ENCODE assay signal across 8 cellular contexts in the genomic region with DNA sequence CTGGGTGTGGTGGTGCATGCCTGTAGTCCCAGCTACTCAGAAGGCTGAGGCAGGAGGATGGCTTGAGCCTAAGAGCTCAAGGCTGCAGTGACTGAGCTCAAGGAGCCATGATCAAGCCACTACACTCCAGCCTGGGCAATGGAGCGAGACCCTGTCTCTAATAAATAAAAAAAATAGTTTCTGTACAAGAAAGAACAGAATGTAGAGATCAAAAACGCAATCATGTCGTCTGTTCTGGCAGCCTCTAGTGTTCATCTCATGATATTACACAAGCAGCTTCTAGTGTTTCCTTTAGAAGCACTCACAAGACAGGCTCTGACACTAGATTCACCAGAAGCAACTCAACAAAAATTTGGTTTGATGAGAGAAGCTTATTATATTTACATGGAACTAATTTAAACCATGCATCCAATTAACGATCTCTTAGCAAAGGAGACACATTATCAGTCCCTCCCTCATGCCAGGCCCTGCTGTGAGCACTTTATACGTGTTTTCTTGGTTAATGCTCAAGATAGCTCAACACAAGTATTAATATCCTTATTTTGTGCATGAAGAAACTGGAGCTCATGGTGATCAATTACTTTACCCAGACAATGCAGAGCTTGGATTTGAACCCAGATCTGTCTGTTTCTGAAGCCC. TPM values are rescaled to one million over a fixed set of nuclear protein-coding genes. Genes with fewer than 3 reads are reported as not detected.
DNase-seq lines count a peak whose midpoint lies in the region; ATAC-seq and TF ChIP-seq lines count a peak whose summit lies in the region.

No MANE protein-coding gene starts in this region.

- H3K9me3 Mint-ChIP-seq in type B pancreatic cell, result peaks cover 15% of the 10 kb centered on the region

- DNase-seq in AG04449 (ENCODE audit: low read depth, low spot score) (peak; percentile 24), GM04504 (ENCODE audit: low read depth) (peak; percentile 45), NCI-H2029 (lab: John Stamatoyannopoulos, UW) (peak; percentile 51), astrocyte of the hippocampus (ENCODE audit: low read depth, low spot score) (peak; percentile 72), islet precursor cell (peak; percentile 46), type B pancreatic cell (ENCODE audit: extremely low spot score, unreplicated experiment) (no peak)

- CTCF ChIA-PET in AG04449 (lab: Yijun Ruan, JAX), result interaction anchor here (0.6 to 11.4 kb wide), 72 partner anchors 9 to 784 kb away, joined by 3 to 90 read pairs (median 4); a partner anchor contains a TSS

- H3K4me1 Mint-ChIP-seq in type B pancreatic cell (ENCODE audit: unreplicated experiment), result peaks cover 6% of the 10 kb centered on the region

- ATAC-seq in GM18498 (IDR thresholded peaks at IDR 0.05; ENCODE audit: unreplicated experiment) (no peak), HG03520 (IDR thresholded peaks at IDR 0.05; ENCODE audit: unreplicated experiment) (no peak)

- H3K4me3 ChIP-seq in AG04449 (ENCODE audit: low read depth, low read length), result no peak overlapping the region

- POLR2A ChIA-PET in AG04449 (lab: Yijun Ruan, JAX), result interaction anchor here (1.0 kb wide), 1 partner anchor 262 kb away, joined by 3 read pairs; no protein-coding TSS in a partner anchor

- no peaks in the 10 kb centered on the region for H3K36me3 Mint-ChIP-seq in type B pancreatic cell

- H3K27ac Mint-ChIP-seq in type B pancreatic cell, result peak overlapping the region; percentile 13

- H3K4me3 Mint-ChIP-seq in type B pancreatic cell, result no peak overlapping the region

- H3K27me3 Mint-ChIP-seq in type B pancreatic cell, result no peaks in the 10 kb centered on the region

- TF ChIP-seq CTCF in AG04449 (IDR thresholded peaks at IDR 0.05; ENCODE audit: insufficient read depth, low read length, missing control alignments) (peak; percentile 72), type B pancreatic cell (conservative IDR thresholded peaks at IDR 0.05) (peak; percentile 85)

RNA-seq across cellular contexts. Expression of a gene that starts 6.9 kb away (rescaled TPM):
- total RNA-seq in type B pancreatic cell (ENCODE audit: low replicate concordance), result not detected in 2 replicates

RNA-seq across cellular contexts. Expression of a gene that starts 13.3 kb away (rescaled TPM):
- not detected in 2 replicates for total RNA-seq in type B pancreatic cell (ENCODE audit: low replicate concordance)

RNA-seq across cellular contexts. Expression of a gene that starts 19.7 kb away (rescaled TPM):
- not detected in 2 replicates for total RNA-seq in type B pancreatic cell (ENCODE audit: low replicate concordance)

RNA-seq across cellular contexts. Expression of a gene that starts 28.2 kb away (rescaled TPM):
- total RNA-seq in type B pancreatic cell (ENCODE audit: low replicate concordance), result 0.24 and 1.9 TPM in 2 replicates

RNA-seq across cellular contexts. Expression of a gene that starts 46.9 kb away (rescaled TPM):
- not detected in 2 replicates for total RNA-seq in type B pancreatic cell (ENCODE audit: low replicate concordance)
